ENCODE assay signal across 11 cellular contexts in the genomic region with DNA sequence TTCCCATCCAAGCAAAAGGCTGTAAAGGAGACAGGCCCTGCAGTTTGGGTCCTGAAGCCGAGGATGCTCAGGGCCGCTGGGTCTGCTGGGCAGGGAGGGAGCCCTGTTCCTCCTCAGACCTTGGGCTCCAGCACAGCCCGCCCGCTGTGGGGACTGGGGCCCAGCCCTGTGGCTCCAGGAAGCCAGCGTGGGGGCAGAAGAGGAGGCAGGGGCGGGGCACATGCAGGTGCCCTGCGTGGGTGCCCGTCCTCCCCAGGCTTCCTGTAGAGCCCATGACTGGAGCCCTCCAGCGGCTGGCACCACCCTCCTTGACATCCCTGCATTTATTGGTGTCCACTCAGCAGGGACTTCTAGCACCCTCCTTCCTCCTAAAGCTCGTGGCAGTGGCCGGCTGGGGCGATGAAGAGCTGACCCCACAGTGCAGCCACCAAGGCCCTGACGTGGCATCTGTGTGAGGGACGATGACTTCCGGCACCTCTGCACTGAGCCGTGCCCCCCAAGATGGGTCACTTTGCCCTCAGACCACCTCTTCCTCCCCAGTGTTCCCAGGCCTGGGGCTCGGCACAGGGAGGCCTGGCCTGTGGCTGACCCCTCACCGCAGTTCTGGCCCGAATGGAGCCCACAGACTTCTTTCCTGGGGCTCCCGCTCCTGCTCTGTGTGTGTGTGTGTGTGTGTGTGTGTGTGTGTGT.
"Had no signal": no experiment of that assay in that cellular context is flagged by ENCODE, and none has a peak within 500 bp of the region (broad histone marks: within the 10 kb centered on the region; RNA-seq: fewer than 3 reads in every experiment).

No MANE protein-coding gene starts in this region.

- H3K4me3 Mint-ChIP-seq: activated naive CD8-positive, alpha-beta T cell; activated T-helper 1 cell treated with anti-CD3 and anti-CD28 coated beads, Interleukin-12 subunit alpha, Interleukin-12 subunit beta, Interleukin-2, Interleukin-4 antibody, amounts not matched to agents 30 ng/mL and 10 ng/mL and 1 ng/mL, durations not matched to agents 14 hours and 24 hours and 36 hours; effector memory CD8-positive, alpha-beta T cell; natural killer cell treated with Interleukin-12 subunit alpha and Interleukin-12 subunit beta and Interleukin-15 and Interleukin-18, amount 100 ng/mL, for 72 hours; stimulated activated naive CD8-positive, alpha-beta T cell treated with anti-CD3 and anti-CD28 coated beads, Interleukin-15, Interleukin-2, amounts not matched to agents 100 ng/mL and 50 ng/mL, for 24 hours had no signal

- H3K27ac Mint-ChIP-seq: activated naive CD8-positive, alpha-beta T cell; activated T-helper 1 cell treated with anti-CD3 and anti-CD28 coated beads, Interleukin-12 subunit alpha, Interleukin-12 subunit beta, Interleukin-2, Interleukin-4 antibody, amounts not matched to agents 30 ng/mL and 10 ng/mL and 1 ng/mL, durations not matched to agents 14 hours and 24 hours and 36 hours; effector memory CD8-positive, alpha-beta T cell; natural killer cell treated with Interleukin-12 subunit alpha and Interleukin-12 subunit beta and Interleukin-15 and Interleukin-18, amount 100 ng/mL, for 72 hours had no signal

- H3K4me3 ChIP-seq: suprapubic skin, transverse colon, uterus had no signal

- H3K27me3 Mint-ChIP-seq: activated naive CD8-positive, alpha-beta T cell; effector memory CD8-positive, alpha-beta T cell; natural killer cell treated with Interleukin-12 subunit alpha and Interleukin-12 subunit beta and Interleukin-15 and Interleukin-18, amount 100 ng/mL, for 72 hours had no signal

- H3K36me3 Mint-ChIP-seq: activated naive CD8-positive, alpha-beta T cell; natural killer cell treated with Interleukin-12 subunit alpha and Interleukin-12 subunit beta and Interleukin-15 and Interleukin-18, amount 100 ng/mL, for 72 hours had no signal

- H3K9me3 Mint-ChIP-seq: activated T-helper 1 cell treated with anti-CD3 and anti-CD28 coated beads, Interleukin-12 subunit alpha, Interleukin-12 subunit beta, Interleukin-2, Interleukin-4 antibody, amounts not matched to agents 30 ng/mL and 10 ng/mL and 1 ng/mL, durations not matched to agents 14 hours and 24 hours and 36 hours; effector memory CD8-positive, alpha-beta T cell; natural killer cell treated with Interleukin-12 subunit alpha and Interleukin-12 subunit beta and Interleukin-15 and Interleukin-18, amount 100 ng/mL, for 72 hours; stimulated activated naive CD8-positive, alpha-beta T cell treated with anti-CD3 and anti-CD28 coated beads, Interleukin-15, Interleukin-2, amounts not matched to agents 100 ng/mL and 50 ng/mL, for 24 hours had no signal

- H3K36me3 ChIP-seq: uterus had no signal

- H3K4me1 ChIP-seq: uterus had no signal

- DNase-seq: activated T-cell treated with anti-CD3 and anti-CD28 coated beads for 4 hours; effector memory CD8-positive, alpha-beta T cell; foreskin fibroblast; T1000; transverse colon; uterus had no signal

- H3K27ac ChIP-seq: suprapubic skin, transverse colon, uterus had no signal

- H3K27me3 ChIP-seq: suprapubic skin, uterus had no signal

- H3K9me3 ChIP-seq: suprapubic skin, transverse colon, uterus had no signal
